Comparison of ENCODE assay signal across 8 cellular contexts in genomic region chr10:75295901-75296441, GRCh38.
A peak's percentile ranks its signal among the peaks of the same experiment; 100 is the strongest.
DNase-seq lines count a peak whose midpoint lies in the region; ATAC-seq and TF ChIP-seq lines count a peak whose summit lies in the region.

No MANE protein-coding gene starts in this region.

- intact Hi-C loops in upper lobe of right lung (cut with DNase I): loop anchor here (10.0 kb wide), 1 partner anchor 99 kb away; no protein-coding TSS in a partner anchor

- no peaks in the 10 kb centered on the region for H3K36me3 ChIP-seq in muscle layer of colon (ENCODE audit: insufficient read depth, low read length)
- H3K36me3 ChIP-seq in upper lobe of right lung: no peaks in the 10 kb centered on the region

- DNase-seq in NCI-H82 (lab: John Stamatoyannopoulos, UW) (peak; percentile 32), NCI-H82 treated with DMSO at 0.1 percent for 48 hours (lab: John Stamatoyannopoulos, UW; ENCODE audit: unreplicated experiment) (no peak), epithelial cell of esophagus (ENCODE audit: low read depth) (peak; percentile 64), upper lobe of right lung (no peak), GM13977 (ENCODE audit: low spot score) (no peak)

- H3K9ac ChIP-seq in muscle layer of colon (ENCODE audit: low read length): peak overlapping the region; percentile 9

- H3K4me1 ChIP-seq in muscle layer of colon (ENCODE audit: insufficient read depth, low read length) (peaks cover 28% of the 10 kb centered on the region), upper lobe of right lung (peaks cover 29% of the 10 kb centered on the region)

- H3K9me3 ChIP-seq in muscle layer of colon (ENCODE audit: low read length): no peaks in the 10 kb centered on the region
- H3K9me3 ChIP-seq in upper lobe of right lung: no peaks in the 10 kb centered on the region

- TF ChIP-seq CTCF in epithelial cell of esophagus (IDR thresholded peaks at IDR 0.05; ENCODE audit: insufficient read depth, low read depth, low read length, missing control alignments) (no peak), upper lobe of right lung (IDR thresholded peaks at IDR 0.05) (no peak), GM13977 (IDR thresholded peaks at IDR 0.05; ENCODE audit: extremely low read depth, insufficient read depth, missing control alignments) (no peak)

- H3K4me3 ChIP-seq in epithelial cell of esophagus (ENCODE audit: low read length): no peak overlapping the region
- peak overlapping the region in 1 of 2 donors; percentile 63 for H3K4me3 ChIP-seq in muscle layer of colon (ENCODE audit: low read depth in 1 of 2, low read length in 2 of 2)
- peak overlapping the region; percentile 62 for H3K4me3 ChIP-seq in upper lobe of right lung

- H3K27me3 ChIP-seq in muscle layer of colon (ENCODE audit: control insufficient read depth in 1 of 2, insufficient read depth in 2 of 2, low read length in 2 of 2) (no peaks in the 10 kb centered on the region), upper lobe of right lung (no peaks in the 10 kb centered on the region)

- peak; percentile 3 for ATAC-seq in upper lobe of right lung
- no peak for ATAC-seq in GM21360 (IDR thresholded peaks at IDR 0.05; ENCODE audit: unreplicated experiment)
- ATAC-seq in GM18867 (IDR thresholded peaks at IDR 0.05; ENCODE audit: unreplicated experiment): no peak

- H3K27ac ChIP-seq in muscle layer of colon (ENCODE audit: low read depth, low read length): peak overlapping the region; percentile 93
- H3K27ac ChIP-seq in upper lobe of right lung: peak overlapping the region; percentile 94

- in situ Hi-C loops in GM13977 (cut with MboI; ENCODE audit: low pct_unique_long_range_greater_than_20kb, low sequenced_read_pairs, unreplicated experiment): no loop called here

Comparison
In these comparisons a context has a peak if more than half of its experiments do, and no peak if none do; other contexts are left out.
1. DNase-seq: peak in NCI-H82 (single experiment) and epithelial cell of esophagus (single experiment); none in NCI-H82 treated with DMSO at 0.1 percent for 48 hours (single experiment), upper lobe of right lung (single experiment) and GM13977 (single experiment).